ENCODE assay signal across 28 cellular contexts in genomic region chr4:87278335-87278794, GRCh38. TPM values are rescaled to one million over a fixed set of nuclear protein-coding genes. Genes with fewer than 3 reads are reported as not detected.
"Had no signal": no experiment of that assay in that cellular context is flagged by ENCODE, and none has a peak within 500 bp of the region (broad histone marks: within the 10 kb centered on the region; RNA-seq: fewer than 3 reads in every experiment).

No MANE protein-coding gene starts in this region.

- ATAC-seq: activated CD4-positive, alpha-beta T cell treated with anti-CD3 and anti-CD28 coated beads for 36 hours; activated T-helper 17 cell treated with anti-CD3 and anti-CD28 coated beads, Interleukin-2, amount 50 U/mL, for 72 hours; K562 had no signal

- DNase-seq: activated CD4-positive, alpha-beta memory T cell treated with anti-CD3 and anti-CD28 coated beads, Interleukin-2, amount 10 ng/mL, durations not matched to agents 7 days and 5 days; activated CD4-positive, alpha-beta T cell treated with anti-CD3 and anti-CD28 coated beads for 36 hours; activated CD4-positive, alpha-beta T cell treated with anti-CD3 and anti-CD28 coated beads, Interleukin-2, amount 50 U/mL, for 1 hour; activated gamma-delta T cell; activated naive CD4-positive, alpha-beta T cell treated with anti-CD3 and anti-CD28 coated beads for 36 hours; activated naive CD8-positive, alpha-beta T cell treated with anti-CD3 and anti-CD28 coated beads for 36 hours; activated T-cell treated with anti-CD3 and anti-CD28 coated beads for 4 hours; activated T-cell treated with anti-CD3 and anti-CD28 coated beads, Interleukin-2, amount 50 U/mL, for 48 hours; brain microvascular endothelial cell; Karpas-422; MM.1S; NCI-H1105 treated with DMSO at 0.1 percent for 48 hours; NCI-H1930; NCI-H2171; NCI-H2227 treated with DMSO at 0.1 percent for 48 hours; NCI-H510A; NCI-H526 treated with DMSO at 0.1 percent for 48 hours; NK-92 treated with Interleukin-12 subunit alpha and Interleukin-12 subunit beta, amount 100 ng/mL, for 24 hours; Peyer's patch; Right ventricle myocardium superior; SJCRH30; SK-N-SH; T-helper 1 cell had no signal

- H3K4me1 Mint-ChIP-seq: activated CD4-positive, alpha-beta memory T cell treated with anti-CD3 and anti-CD28 coated beads, Interleukin-2, amount 10 ng/mL, durations not matched to agents 7 days and 5 days; activated CD4-positive, alpha-beta T cell treated with anti-CD3 and anti-CD28 coated beads for 36 hours; activated naive CD8-positive, alpha-beta T cell treated with anti-CD3 and anti-CD28 coated beads for 36 hours; activated T-helper 17 cell treated with anti-CD3 and anti-CD28 coated beads, Interleukin-2, amount 50 U/mL, for 72 hours had no signal

- H3K36me3 Mint-ChIP-seq: activated naive CD8-positive, alpha-beta T cell treated with anti-CD3 and anti-CD28 coated beads for 36 hours had no signal

- H3K27ac ChIP-seq: brain microvascular endothelial cell, cardiac muscle cell, Peyer's patch, RWPE1, SJCRH30, VCaP had no signal

- H3K4me3 Mint-ChIP-seq: activated CD4-positive, alpha-beta memory T cell treated with anti-CD3 and anti-CD28 coated beads, Interleukin-2, amount 10 ng/mL, durations not matched to agents 7 days and 5 days; activated CD4-positive, alpha-beta T cell treated with anti-CD3 and anti-CD28 coated beads for 36 hours; activated naive CD4-positive, alpha-beta T cell treated with anti-CD3 and anti-CD28 coated beads for 36 hours; activated naive CD8-positive, alpha-beta T cell treated with anti-CD3 and anti-CD28 coated beads for 36 hours; activated T-helper 17 cell treated with anti-CD3 and anti-CD28 coated beads, Interleukin-2, amount 50 U/mL, for 72 hours had no signal

- H3K27ac Mint-ChIP-seq: activated CD4-positive, alpha-beta memory T cell treated with anti-CD3 and anti-CD28 coated beads, Interleukin-2, amount 10 ng/mL, durations not matched to agents 7 days and 5 days; activated CD4-positive, alpha-beta T cell treated with anti-CD3 and anti-CD28 coated beads for 36 hours; activated naive CD4-positive, alpha-beta T cell treated with anti-CD3 and anti-CD28 coated beads for 36 hours; activated naive CD8-positive, alpha-beta T cell treated with anti-CD3 and anti-CD28 coated beads for 36 hours; activated T-helper 17 cell treated with anti-CD3 and anti-CD28 coated beads, Interleukin-2, amount 50 U/mL, for 72 hours had no signal

- H3K9me3 Mint-ChIP-seq: activated CD4-positive, alpha-beta memory T cell treated with anti-CD3 and anti-CD28 coated beads, Interleukin-2, amount 10 ng/mL, durations not matched to agents 7 days and 5 days had no signal

RNA-seq across cellular contexts. Expression of gene HSD17B13, which starts 44.3 kb away (rescaled TPM):
- total RNA-seq: activated CD4-positive, alpha-beta T cell treated with anti-CD3 and anti-CD28 coated beads for 36 hours; activated naive CD8-positive, alpha-beta T cell treated with anti-CD3 and anti-CD28 coated beads for 36 hours; SJCRH30 had no signal
